Comparison of ENCODE assay signal across 19 cellular contexts in the genomic region with DNA sequence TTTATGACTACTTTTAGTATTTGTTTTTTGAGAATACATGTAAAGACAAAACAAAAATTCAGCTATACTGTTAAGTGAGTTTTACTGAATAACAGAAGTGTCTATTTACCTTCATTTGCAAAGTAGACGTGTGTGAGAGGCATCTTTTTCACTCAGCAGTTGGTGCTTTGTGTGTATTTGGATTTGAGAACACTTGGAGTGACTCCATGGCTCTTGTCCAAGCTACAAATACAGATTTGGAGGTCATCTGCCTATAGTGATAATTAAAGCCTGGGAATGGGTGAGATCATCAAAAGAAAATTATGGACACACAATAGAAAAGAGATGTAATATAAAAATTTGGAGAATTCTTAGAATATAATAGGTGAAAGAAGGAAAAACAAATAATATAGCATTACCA. TPM values are rescaled to one million over a fixed set of nuclear protein-coding genes. Genes with fewer than 3 reads are reported as not detected.
DNase-seq lines count a peak whose midpoint lies in the region; ATAC-seq, FAIRE-seq and TF ChIP-seq lines count a peak whose summit lies in the region.
"Had no signal": no experiment of that assay in that cellular context is flagged by ENCODE, and none has a peak within 500 bp of the region (broad histone marks: within the 10 kb centered on the region; RNA-seq: fewer than 3 reads in every experiment).

No MANE protein-coding gene starts in this region.

- CTCF ChIA-PET in A549 (lab: Yijun Ruan, JAX) = interaction anchor here (0.6 kb wide), 1 partner anchor 393 kb away, joined by 4 read pairs; no protein-coding TSS in a partner anchor

- TF ChIP-seq EP300 in A549 (IDR thresholded peaks at IDR 0.05) = no peak

- H3K36me3 ChIP-seq in uterus (no peaks in the 10 kb centered on the region), psoas muscle (ENCODE audit: insufficient read depth in 1 of 2, low read depth in 1 of 2) (no peaks in the 10 kb centered on the region)
- H3K36me3 ChIP-seq: prostate gland, vagina had no signal

- H3K4me1 ChIP-seq in A549 (peaks cover 55% of the 10 kb centered on the region; the same call in 2 of the 3 replicates), uterus (peaks cover 0 to 15% of the 10 kb centered on the region in 2 donors), psoas muscle (peaks cover 34% of the 10 kb centered on the region)

- H3K27ac ChIP-seq in A549 (no peak overlapping the region), uterus (peak overlapping the region in 1 of 2 donors; percentile 19), psoas muscle (no peak overlapping the region)
- H3K27ac ChIP-seq: prostate gland, vagina had no signal

- H3K9me3 ChIP-seq in A549 (no peaks in the 10 kb centered on the region), uterus (no peaks in the 10 kb centered on the region), psoas muscle (no peaks in the 10 kb centered on the region)
- H3K9me3 ChIP-seq: prostate gland, vagina had no signal

- TF ChIP-seq CTCF in A549 (IDR thresholded peaks at IDR 0.05) = no peak
- no peak for TF ChIP-seq CTCF in uterus (IDR thresholded peaks at IDR 0.05)
- TF ChIP-seq CTCF in psoas muscle (IDR thresholded peaks at IDR 0.05) = no peak

- H3K4me2 ChIP-seq in A549 = 0 out of 3 replicates have a peak overlapping the region, but pooled peaks have one; percentile 2

- TF ChIP-seq RAD21 in A549 (conservative IDR thresholded peaks at IDR 0.05 in 1 of 2, IDR thresholded peaks at IDR 0.05 in 1 of 2) = no peak

- ATAC-seq in A549 = no peak
- ATAC-seq in psoas muscle = no peak
- ATAC-seq: CD8-positive, alpha-beta T cell; stimulated activated naive CD8-positive, alpha-beta T cell treated with anti-CD3 and anti-CD28 coated beads, Interleukin-15, Interleukin-2, amounts not matched to agents 100 U/mL and 50 U/mL, for 24 hours had no signal

- FAIRE-seq in A549 (lab: Jason Lieb, UNC) = no peak

- H3K27me3 ChIP-seq in uterus = no peaks in the 10 kb centered on the region
- no peaks in the 10 kb centered on the region for H3K27me3 ChIP-seq in psoas muscle (ENCODE audit: insufficient read depth in 3 of 3, low read length in 2 of 3)
- H3K27me3 ChIP-seq: vagina had no signal

- DNase-seq in A549 (ENCODE audit: low read depth in 1 of 2, low spot score in 1 of 2) = no peak
- peak; percentile 58 for DNase-seq in NCI-H1092 (lab: John Stamatoyannopoulos, UW)
- DNase-seq in NCI-H345 (lab: John Stamatoyannopoulos, UW) = peak; percentile 72
- DNase-seq in fibroblast of peridontal ligament (ENCODE audit: extremely low read depth) = peak; percentile 43
- DNase-seq in AML-193 (lab: John Stamatoyannopoulos, UW) = no peak
- no peak for DNase-seq in uterus
- DNase-seq in psoas muscle = no peak
- no peak for DNase-seq in activated gamma-delta T cell (lab: John Stamatoyannopoulos, UW)
- DNase-seq: activated CD4-positive, CD25-positive, alpha-beta regulatory T cell treated with anti-CD3 and anti-CD28 coated beads, Interleukin-2, amount 50 U/mL, for 72 hours; activated effector memory CD4-positive, alpha-beta T cell treated with anti-CD3 and anti-CD28 coated beads, Interleukin-2, amount 50 U/mL, for 16 hours; CD8-positive, alpha-beta T cell; GDM1; KG1; mesenchymal stem cell; NCI-H1417 treated with DMSO at 0.1 percent for 48 hours; SIG-M5; stimulated activated naive CD8-positive, alpha-beta T cell treated with anti-CD3 and anti-CD28 coated beads, Interleukin-15, Interleukin-2, amounts not matched to agents 100 U/mL and 50 U/mL, for 24 hours had no signal

- 79% methylated on average over 1 of the region's 1 CpG for WGBS in A549 (ENCODE audit: missing lambda C conversion rate)
- 5 to 20% (median 7%) methylated on average over 1 of the region's 1 CpG for WGBS in psoas muscle, 3 donors

- POLR2A ChIA-PET in A549 (lab: Yijun Ruan, JAX) = interaction anchor here (0.8 kb wide), 1 partner anchor 76 kb away, joined by 4 read pairs; no protein-coding TSS in a partner anchor

- no peak overlapping the region for H3K4me3 ChIP-seq in A549
- H3K4me3 ChIP-seq in uterus = no peak overlapping the region
- no peak overlapping the region for H3K4me3 ChIP-seq in psoas muscle
- H3K4me3 ChIP-seq: prostate gland, vagina had no signal

- no peak for TF ChIP-seq POLR2A in A549 (IDR thresholded peaks at IDR 0.05; ENCODE audit: low read length)
- TF ChIP-seq POLR2A in uterus (IDR thresholded peaks at IDR 0.05) = no peak

- intact Hi-C loops in uterus (cut with DNase I; ENCODE audit: low total_unique reads) = no loop called here
- intact Hi-C loops in psoas muscle (cut with DNase I) = no loop called here

TF ChIP-seq in A549, 52 proteins besides CTCF, POLR2A, EP300 and RAD21:
- TF ChIP-seq, protein P1, sequence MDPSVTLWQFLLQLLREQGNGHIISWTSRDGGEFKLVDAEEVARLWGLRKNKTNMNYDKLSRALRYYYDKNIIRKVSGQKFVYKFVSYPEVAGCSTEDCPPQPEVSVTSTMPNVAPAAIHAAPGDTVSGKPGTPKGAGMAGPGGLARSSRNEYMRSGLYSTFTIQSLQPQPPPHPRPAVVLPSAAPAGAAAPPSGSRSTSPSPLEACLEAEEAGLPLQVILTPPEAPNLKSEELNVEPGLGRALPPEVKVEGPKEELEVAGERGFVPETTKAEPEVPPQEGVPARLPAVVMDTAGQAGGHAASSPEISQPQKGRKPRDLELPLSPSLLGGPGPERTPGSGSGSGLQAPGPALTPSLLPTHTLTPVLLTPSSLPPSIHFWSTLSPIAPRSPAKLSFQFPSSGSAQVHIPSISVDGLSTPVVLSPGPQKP (IDR thresholded peaks at IDR 0.05; ENCODE audit: low read depth, low read length) = no peak
- TF ChIP-seq HDAC2 (IDR thresholded peaks at IDR 0.05) = no peak
- TF ChIP-seq MYC (IDR thresholded peaks at IDR 0.05; ENCODE audit: borderline replicate concordance, low read length) = no peak
- TF ChIP-seq KDM5A (IDR thresholded peaks at IDR 0.05) = no peak
- no peak for TF ChIP-seq MAZ (IDR thresholded peaks at IDR 0.05; ENCODE audit: borderline replicate concordance, low read depth, low read length)
- TF ChIP-seq, protein P2, sequence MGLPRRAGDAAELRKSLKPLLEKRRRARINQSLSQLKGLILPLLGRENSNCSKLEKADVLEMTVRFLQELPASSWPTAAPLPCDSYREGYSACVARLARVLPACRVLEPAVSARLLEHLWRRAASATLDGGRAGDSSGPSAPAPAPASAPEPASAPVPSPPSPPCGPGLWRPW (IDR thresholded peaks at IDR 0.05) = no peak
- TF ChIP-seq, protein P3, sequence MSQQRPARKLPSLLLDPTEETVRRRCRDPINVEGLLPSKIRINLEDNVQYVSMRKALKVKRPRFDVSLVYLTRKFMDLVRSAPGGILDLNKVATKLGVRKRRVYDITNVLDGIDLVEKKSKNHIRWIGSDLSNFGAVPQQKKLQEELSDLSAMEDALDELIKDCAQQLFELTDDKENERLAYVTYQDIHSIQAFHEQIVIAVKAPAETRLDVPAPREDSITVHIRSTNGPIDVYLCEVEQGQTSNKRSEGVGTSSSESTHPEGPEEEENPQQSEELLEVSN (IDR thresholded peaks at IDR 0.05; ENCODE audit: borderline replicate concordance, low read depth) = no peak
- TF ChIP-seq CBX8 (IDR thresholded peaks at IDR 0.05) = no peak
- no peak for TF ChIP-seq NFE2L2 (conservative IDR thresholded peaks at IDR 0.05; ENCODE audit: low read length)
- TF ChIP-seq RFX5 (IDR thresholded peaks at IDR 0.05) = no peak
- no peak for TF ChIP-seq CEBPB (IDR thresholded peaks at IDR 0.05)
- TF ChIP-seq ZSCAN20 (CRISPR knock-in tag; IDR thresholded peaks at IDR 0.05) = no peak
- no peak for TF ChIP-seq FOXS1 (CRISPR knock-in tag; IDR thresholded peaks at IDR 0.05)
- TF ChIP-seq, protein P4, sequence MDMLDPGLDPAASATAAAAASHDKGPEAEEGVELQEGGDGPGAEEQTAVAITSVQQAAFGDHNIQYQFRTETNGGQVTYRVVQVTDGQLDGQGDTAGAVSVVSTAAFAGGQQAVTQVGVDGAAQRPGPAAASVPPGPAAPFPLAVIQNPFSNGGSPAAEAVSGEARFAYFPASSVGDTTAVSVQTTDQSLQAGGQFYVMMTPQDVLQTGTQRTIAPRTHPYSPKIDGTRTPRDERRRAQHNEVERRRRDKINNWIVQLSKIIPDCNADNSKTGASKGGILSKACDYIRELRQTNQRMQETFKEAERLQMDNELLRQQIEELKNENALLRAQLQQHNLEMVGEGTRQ (IDR thresholded peaks at IDR 0.05) = no peak
- no peak for TF ChIP-seq GATA3 (IDR thresholded peaks at IDR 0.05; ENCODE audit: borderline replicate concordance)
- TF ChIP-seq JUN (IDR thresholded peaks at IDR 0.05) = no peak
- no peak for TF ChIP-seq JUNB (IDR thresholded peaks at IDR 0.05)
- TF ChIP-seq FOSB (CRISPR knock-in tag; IDR thresholded peaks at IDR 0.05) = no peak
- TF ChIP-seq SREBF2 (IDR thresholded peaks at IDR 0.05) = no peak
TF ChIP-seq in A549: peak in this region for 0.

RNA-seq across cellular contexts. Expression of a gene that starts 6.2 kb away (rescaled TPM):
- polyA plus RNA-seq in A549 (2011; rRNA removed) (55.6 and 67.3 TPM in 2 replicates), A549 (2017; fragmentation: RNase III; extraction: RNeasy Plus Mini Kit Qiagen cat#74134 plus additional on column Dnase treatment) (31.8 to 37.8 TPM (median 37.6 TPM) in 3 replicates), psoas muscle (1 to 10 TPM; 2.6 to 7.9 (median 5.5) TPM)
- 16.7 and 17.6 TPM in 2 replicates for polyA plus RNA-seq in A549 (2012; cell fraction: cytosol; rRNA removed)
- polyA plus RNA-seq in A549 (2012; cell fraction: nucleus; rRNA removed) = 15.7 and 20.3 TPM in 2 replicates
- polyA minus RNA-seq in A549 (2011; rRNA and poly(A)+ RNA removed) = 60.9 and 70.4 TPM in 2 replicates
- total RNA-seq in uterus (100 to 1,000 TPM in 1 of 4 donors, 10 to 100 TPM in 3; 59.2 to 132 (median 78.2) TPM), psoas muscle (10 to 100 TPM in 2 of 4 donors, 1 to 10 TPM in 2; 5.1 to 16.9 (median 8.7) TPM)

Comparison
In these comparisons a context has a peak if more than half of its experiments do, and no peak if none do; other contexts are left out.
1. DNase-seq: peak in NCI-H1092 (single experiment), NCI-H345 (single experiment) and fibroblast of peridontal ligament (single experiment); none in A549 (0 of 2), AML-193 (0 of 2), uterus (0 of 2), psoas muscle (0 of 2) and activated gamma-delta T cell (single experiment).